Comparison of ENCODE assay signal across 29 cellular contexts in genomic region chr6:56951049-56951816, GRCh38. TPM values are rescaled to one million over a fixed set of nuclear protein-coding genes. Genes with fewer than 3 reads are reported as not detected.
DNase-seq lines count a peak whose midpoint lies in the region; ATAC-seq, FAIRE-seq and TF ChIP-seq lines count a peak whose summit lies in the region.
"Had no signal": no experiment of that assay in that cellular context is flagged by ENCODE, and none has a peak within 500 bp of the region (broad histone marks: within the 10 kb centered on the region; RNA-seq: fewer than 3 reads in every experiment).

No MANE protein-coding gene starts in this region.

- H3K27ac ChIP-seq in KMS-11 = no peak overlapping the region
- H3K27ac ChIP-seq: gastrocnemius medialis, lower lobe of right lung, psoas muscle, suprapubic skin had no signal

- POLR2A ChIA-PET in activated CD4-positive, alpha-beta memory T cell treated with anti-CD3 and anti-CD28 coated beads, Interleukin-2, amount 10 ng/mL, durations not matched to agents 7 days and 5 days (lab: Charles Lee) = interaction anchor here (0.6 kb wide), 1 partner anchor 356 kb away, joined by 3 read pairs; no protein-coding TSS in a partner anchor

- no peaks in the 10 kb centered on the region for H3K9me3 Mint-ChIP-seq in activated CD4-positive, alpha-beta memory T cell treated with anti-CD3 and anti-CD28 coated beads, Interleukin-2, amount 10 ng/mL, durations not matched to agents 7 days and 5 days
- H3K9me3 Mint-ChIP-seq: activated CD8-positive, alpha-beta T cell treated with anti-CD3 and anti-CD28 coated beads for 36 hours; CD8-positive, alpha-beta memory T cell; IgD-negative memory B cell; stimulated activated effector memory CD8-positive, alpha-beta T cell treated with anti-CD3 and anti-CD28 coated beads, Interleukin-12 subunit alpha, Interleukin-12 subunit beta, amount 100 ng/mL, for 72 hours had no signal

- no peak overlapping the region for H2AFZ ChIP-seq in KMS-11 (ENCODE audit: low read depth)

- peaks cover 23% of the 10 kb centered on the region for H3K4me1 Mint-ChIP-seq in activated CD4-positive, alpha-beta memory T cell treated with anti-CD3 and anti-CD28 coated beads, Interleukin-2, amount 10 ng/mL, durations not matched to agents 7 days and 5 days

- 0 out of 2 replicates have a peak, but pooled peaks cover 3% of the 10 kb centered on the region for H3K36me3 ChIP-seq in KMS-11 (ENCODE audit: insufficient read depth)
- H3K36me3 ChIP-seq: gastrocnemius medialis, lower lobe of right lung, suprapubic skin had no signal

- H3K79me2 ChIP-seq in KMS-11 (ENCODE audit: insufficient read depth, low read depth) = peaks cover 35% of the 10 kb centered on the region

- DNase-seq in amniotic epithelial cell (ENCODE audit: low read depth) = peak; percentile 39
- peak; percentile 55 for DNase-seq in fibroblast of peridontal ligament (ENCODE audit: extremely low read depth)
- DNase-seq in urothelium cell line (ENCODE audit: low spot score) = no peak
- no peak for DNase-seq in globus pallidus (ENCODE audit: low spot score)
- DNase-seq in activated CD4-positive, alpha-beta memory T cell treated with anti-CD3 and anti-CD28 coated beads, Interleukin-2, amount 10 ng/mL, durations not matched to agents 7 days and 5 days = no peak
- DNase-seq: activated CD4-positive, CD25-positive, alpha-beta regulatory T cell; activated CD8-positive, alpha-beta T cell treated with anti-CD3 and anti-CD28 coated beads for 36 hours; activated gamma-delta T cell treated with Interleukin-2 at 50 U/mL for 16 hours; activated T-cell treated with anti-CD3 and anti-CD28 coated beads for 4 hours; CD8-positive, alpha-beta memory T cell; DMS53; gastrocnemius medialis; lower lobe of right lung; MM.1S; NCI-H1436 treated with DMSO at 0.1 percent for 48 hours; NCI-H524; psoas muscle; small intestine; stimulated activated CD4-positive, alpha-beta T cell treated with anti-CD3 and anti-CD28 coated beads, Interleukin-2, amount 100 ng/mL, for 24 hours had no signal

- H4K20me1 ChIP-seq in KMS-11 (ENCODE audit: insufficient read depth) = no peaks in the 10 kb centered on the region

- H3K27me3 ChIP-seq in KMS-11 (ENCODE audit: insufficient read depth, low read depth) = no peaks in the 10 kb centered on the region
- H3K27me3 ChIP-seq: gastrocnemius medialis had no signal

- H3K36me3 Mint-ChIP-seq in activated CD4-positive, alpha-beta memory T cell treated with anti-CD3 and anti-CD28 coated beads, Interleukin-2, amount 10 ng/mL, durations not matched to agents 7 days and 5 days (ENCODE audit: low read depth) = no peaks in the 10 kb centered on the region
- H3K36me3 Mint-ChIP-seq: CD8-positive, alpha-beta memory T cell; IgD-negative memory B cell had no signal

- no peak overlapping the region for H3K4me3 ChIP-seq in KMS-11 (IDR thresholded peaks at IDR 0.05; ENCODE audit: insufficient read depth, low read depth, low read length)
- H3K4me3 ChIP-seq: gastrocnemius medialis, lower lobe of right lung, psoas muscle, suprapubic skin had no signal

- no peak overlapping the region for H3K9ac ChIP-seq in KMS-11

- no peak overlapping the region for H3K4me3 Mint-ChIP-seq in activated CD4-positive, alpha-beta memory T cell treated with anti-CD3 and anti-CD28 coated beads, Interleukin-2, amount 10 ng/mL, durations not matched to agents 7 days and 5 days
- H3K4me3 Mint-ChIP-seq: activated CD8-positive, alpha-beta T cell treated with anti-CD3 and anti-CD28 coated beads for 36 hours; CD8-positive, alpha-beta memory T cell; IgD-negative memory B cell; stimulated activated effector memory CD8-positive, alpha-beta T cell treated with anti-CD3 and anti-CD28 coated beads, Interleukin-12 subunit alpha, Interleukin-12 subunit beta, amount 100 ng/mL, for 72 hours had no signal

- no peak for FAIRE-seq in urothelium cell line (lab: Jason Lieb, UNC)
- FAIRE-seq: bronchial epithelial cell, GM12892, GM19239, H1, keratinocyte, small intestine had no signal

- no peak for ATAC-seq in GM21529 (IDR thresholded peaks at IDR 0.05; ENCODE audit: unreplicated experiment)
- ATAC-seq: activated CD8-positive, alpha-beta T cell treated with anti-CD3 and anti-CD28 coated beads for 36 hours; gastrocnemius medialis; lower lobe of right lung; psoas muscle; stimulated activated effector memory CD8-positive, alpha-beta T cell treated with anti-CD3 and anti-CD28 coated beads, Interleukin-12 subunit alpha, Interleukin-12 subunit beta, amount 100 ng/mL, for 72 hours had no signal

- CTCF ChIA-PET in activated CD4-positive, alpha-beta memory T cell treated with anti-CD3 and anti-CD28 coated beads, Interleukin-2, amount 10 ng/mL, durations not matched to agents 7 days and 5 days (lab: Charles Lee) = interaction anchor here (1.6 kb wide), 1 partner anchor 50 kb away, joined by 3 read pairs; no protein-coding TSS in a partner anchor

- no peak for TF ChIP-seq CTCF in KMS-11 (conservative IDR thresholded peaks at IDR 0.05; ENCODE audit: low read depth, low read length)

- H3K4me1 ChIP-seq in KMS-11 (ENCODE audit: low read depth, poor library complexity, severe bottlenecking) = peaks cover 26% of the 10 kb centered on the region

- peaks cover 68% of the 10 kb centered on the region for H3K27me3 Mint-ChIP-seq in activated CD4-positive, alpha-beta memory T cell treated with anti-CD3 and anti-CD28 coated beads, Interleukin-2, amount 10 ng/mL, durations not matched to agents 7 days and 5 days

- H3K4me2 ChIP-seq in KMS-11 = peak overlapping the region; percentile 96

- no peak overlapping the region for H3K27ac Mint-ChIP-seq in activated CD4-positive, alpha-beta memory T cell treated with anti-CD3 and anti-CD28 coated beads, Interleukin-2, amount 10 ng/mL, durations not matched to agents 7 days and 5 days
- H3K27ac Mint-ChIP-seq: activated CD8-positive, alpha-beta T cell treated with anti-CD3 and anti-CD28 coated beads for 36 hours; CD8-positive, alpha-beta memory T cell; IgD-negative memory B cell; stimulated activated effector memory CD8-positive, alpha-beta T cell treated with anti-CD3 and anti-CD28 coated beads, Interleukin-12 subunit alpha, Interleukin-12 subunit beta, amount 100 ng/mL, for 72 hours had no signal

RNA-seq across cellular contexts. Expression of gene BEND6, which starts 3.7 kb away (rescaled TPM):
- not detected for total RNA-seq in activated CD4-positive, alpha-beta memory T cell treated with anti-CD3 and anti-CD28 coated beads, Interleukin-2, amount 10 ng/mL, durations not matched to agents 7 days and 5 days
- total RNA-seq: activated CD8-positive, alpha-beta T cell treated with anti-CD3 and anti-CD28 coated beads for 36 hours; CD8-positive, alpha-beta memory T cell; suprapubic skin had no signal

Comparison
In these comparisons a context has a peak if more than half of its experiments do, and no peak if none do; other contexts are left out.
1. DNase-seq: peak in amniotic epithelial cell (single experiment) and fibroblast of peridontal ligament (single experiment); none in urothelium cell line (single experiment), globus pallidus (single experiment) and activated CD4-positive, alpha-beta memory T cell treated with anti-CD3 and anti-CD28 coated beads, Interleukin-2, amount 10 ng/mL, durations not matched to agents 7 days and 5 days (single experiment).